In the genomic region with DNA sequence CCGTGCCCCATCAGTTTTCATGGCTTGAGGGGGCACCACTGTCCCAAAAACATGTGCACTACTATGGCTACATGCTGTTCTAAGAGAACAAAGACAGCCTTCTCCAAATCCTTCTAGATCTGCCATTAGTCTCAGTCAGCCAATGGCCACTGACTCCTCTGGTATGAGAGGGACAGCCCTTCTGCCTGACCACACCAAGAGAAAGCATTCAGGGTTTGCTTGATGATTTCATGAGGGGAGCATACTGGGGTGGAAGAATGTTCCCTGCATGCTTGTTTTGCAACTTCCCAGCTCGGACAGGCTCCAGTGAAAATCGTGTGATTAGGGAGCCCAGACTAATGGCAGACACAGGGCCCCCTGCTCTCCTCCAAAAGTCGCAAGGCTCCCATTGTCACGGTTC, we compare ENCODE assay signal across 22 cellular contexts.
A peak's percentile ranks its signal among the peaks of the same experiment; 100 is the strongest.
DNase-seq lines count a peak whose midpoint lies in the region; FAIRE-seq and TF ChIP-seq lines count a peak whose summit lies in the region.
"Had no signal": no experiment of that assay in that cellular context is flagged by ENCODE, and none has a peak within 500 bp of the region (broad histone marks: within the 10 kb centered on the region; RNA-seq: fewer than 3 reads in every experiment).

No MANE protein-coding gene starts in this region.

- H3K27ac Mint-ChIP-seq in endothelial cell (ENCODE audit: unreplicated experiment) (no peak overlapping the region), nephron progenitor cell (peak overlapping the region; percentile 86)
- H3K27ac Mint-ChIP-seq: B cell; CD4-positive, CD25-positive, alpha-beta regulatory T cell; CD8-positive, alpha-beta T cell; GM23338; H9; HFFc6 had no signal

- no peak overlapping the region for H3K9ac ChIP-seq in Karpas-422 (ENCODE audit: low read length)
- H3K9ac ChIP-seq: BLaER1 had no signal

- H3K4me2 ChIP-seq in Karpas-422 (ENCODE audit: low read depth, low read length, poor library complexity, severe bottlenecking): no peak overlapping the region
- H3K4me2 ChIP-seq: BLaER1, GM23338 had no signal

- H3K4me3 ChIP-seq in Karpas-422 (ENCODE audit: low read length): no peak overlapping the region
- H3K4me3 ChIP-seq: BLaER1, GM12878, GM23338 had no signal

- no peaks in the 10 kb centered on the region for H4K20me1 ChIP-seq in Karpas-422 (ENCODE audit: insufficient read depth, low read depth, low read length)
- H4K20me1 ChIP-seq: BLaER1 had no signal

- no peaks in the 10 kb centered on the region for H3K4me1 ChIP-seq in Karpas-422 (ENCODE audit: low read length)
- H3K4me1 ChIP-seq: BLaER1, Caco-2 had no signal

- H3K4me3 Mint-ChIP-seq in endothelial cell (ENCODE audit: unreplicated experiment) (peak overlapping the region; percentile 42), nephron progenitor cell (no peak overlapping the region)
- H3K4me3 Mint-ChIP-seq: B cell; CD4-positive, CD25-positive, alpha-beta regulatory T cell; CD8-positive, alpha-beta T cell; GM23338; H9; HFFc6 had no signal

- TF ChIP-seq CTCF in endothelial cell (IDR thresholded peaks at IDR 0.05; ENCODE audit: unreplicated experiment) (no peak), nephron progenitor cell (IDR thresholded peaks at IDR 0.05) (no peak)

- no peaks in the 10 kb centered on the region for H3K36me3 ChIP-seq in Karpas-422 (ENCODE audit: insufficient read depth, low read length)
- H3K36me3 ChIP-seq: BLaER1 had no signal

- POLR2A ChIA-PET in HEK293T (lab: Yijun Ruan, JAX): no interaction called here

- no peaks in the 10 kb centered on the region for H3K79me2 ChIP-seq in Karpas-422 (ENCODE audit: low read length)

- CTCF ChIA-PET in HEK293T (lab: Yijun Ruan, JAX): no interaction called here

- H3K9me3 Mint-ChIP-seq in endothelial cell (ENCODE audit: unreplicated experiment) (peaks cover 76% of the 10 kb centered on the region), nephron progenitor cell (peaks cover 97% of the 10 kb centered on the region)

- H3K4me1 Mint-ChIP-seq in endothelial cell (ENCODE audit: unreplicated experiment): no peaks in the 10 kb centered on the region
- no peaks in the 10 kb centered on the region for H3K4me1 Mint-ChIP-seq in nephron progenitor cell
- H3K4me1 Mint-ChIP-seq: B cell; CD4-positive, CD25-positive, alpha-beta regulatory T cell; GM23338; H9 had no signal

- H2AFZ ChIP-seq in Karpas-422 (ENCODE audit: low read length): peak overlapping the region; percentile 56; the same call in 1 of the 2 replicates
- H2AFZ ChIP-seq: GM23338 had no signal

- no peak for DNase-seq in Karpas-422
- DNase-seq in endothelial cell (ENCODE audit: low spot score): no peak
- DNase-seq in nephron progenitor cell: no peak
- no peak for DNase-seq in urothelium cell line (ENCODE audit: low spot score)
- no peak for DNase-seq in HEK293T (ENCODE audit: extremely low spot score)
- no peak for DNase-seq in activated CD4-positive, CD25-positive, alpha-beta regulatory T cell (lab: John Stamatoyannopoulos, UW)
- DNase-seq in occipital lobe (lab: John Stamatoyannopoulos, UW): no peak
- DNase-seq: Caco-2; CD4-positive, CD25-positive, alpha-beta regulatory T cell; CD8-positive, alpha-beta T cell; DMS153; DND-41; H9; HFFc6 had no signal

- peak; percentile 55 for FAIRE-seq in urothelium cell line (lab: Jason Lieb, UNC)
- FAIRE-seq: A204.1, G401.6, GM12878 had no signal

- H3K36me3 Mint-ChIP-seq in endothelial cell (ENCODE audit: low read depth, unreplicated experiment) (peaks cover 12% of the 10 kb centered on the region), nephron progenitor cell (ENCODE audit: low read depth) (peaks cover 7% of the 10 kb centered on the region)
- H3K36me3 Mint-ChIP-seq: CD4-positive, CD25-positive, alpha-beta regulatory T cell; CD8-positive, alpha-beta T cell had no signal

- no peaks in the 10 kb centered on the region for H3K27me3 ChIP-seq in Karpas-422 (ENCODE audit: low read length)
- H3K27me3 ChIP-seq: BLaER1 had no signal

- no peaks in the 10 kb centered on the region for H3K9me2 ChIP-seq in Karpas-422 (replicated peaks; ENCODE audit: insufficient read depth, low read length)

- H3K27me3 Mint-ChIP-seq in endothelial cell (ENCODE audit: unreplicated experiment) (peaks cover 23% of the 10 kb centered on the region), nephron progenitor cell (ENCODE audit: low read depth, poor library complexity) (no peaks in the 10 kb centered on the region)
- H3K27me3 Mint-ChIP-seq: B cell; CD4-positive, CD25-positive, alpha-beta regulatory T cell had no signal

- no peak overlapping the region for H3K27ac ChIP-seq in Karpas-422 (ENCODE audit: low read length)
- H3K27ac ChIP-seq: 22Rv1, BLaER1, C4-2B had no signal

- peaks cover 5% of the 10 kb centered on the region; the same call in 1 of the 2 replicates for H3K9me3 ChIP-seq in Karpas-422 (ENCODE audit: low read length)
- H3K9me3 ChIP-seq: BLaER1 had no signal

TF ChIP-seq in HEK293T, 16 proteins besides CTCF, POLR2A, EP300 and RAD21:
- TF ChIP-seq ARNT (IDR thresholded peaks at IDR 0.05): no peak
